ENCODE assay signal across 14 cellular contexts in genomic region chr11:75851203-75851602, GRCh38. TPM values are rescaled to one million over a fixed set of nuclear protein-coding genes. Genes with fewer than 3 reads are reported as not detected.
DNase-seq lines count a peak whose midpoint lies in the region; ATAC-seq and TF ChIP-seq lines count a peak whose summit lies in the region.
"Had no signal": no experiment of that assay in that cellular context is flagged by ENCODE, and none has a peak within 500 bp of the region (broad histone marks: within the 10 kb centered on the region; RNA-seq: fewer than 3 reads in every experiment).

No MANE protein-coding gene starts in this region.

- ATAC-seq in central memory CD8-positive, alpha-beta T cell (replicated peaks; ENCODE audit: extremely low read depth, poor library complexity, severe bottlenecking): no peak

- TF ChIP-seq EP300 in stomach (IDR thresholded peaks at IDR 0.05): no peak

- peak overlapping the region; percentile 3 for H3K27ac ChIP-seq in hepatocyte
- H3K27ac ChIP-seq in stomach: peak overlapping the region in 3 of 5 donors; percentile 19 to 33 (median 30)
- H3K27ac ChIP-seq: SJCRH30 had no signal

- H3K36me3 ChIP-seq in hepatocyte (replicated peaks; ENCODE audit: insufficient read depth, low read depth): no peaks in the 10 kb centered on the region
- H3K36me3 ChIP-seq in stomach: peaks cover 0 to 21% (median 10%) of the 10 kb centered on the region in 4 donors
- H3K36me3 ChIP-seq: SJCRH30 had no signal

- DNase-seq in HCEC 1CT (peak; percentile 34), hepatocyte (ENCODE audit: low spot score) (no peak), stomach (no peak), NCI-H1694 (lab: John Stamatoyannopoulos, UW) (no peak), GM13977 (ENCODE audit: low spot score) (no peak)
- no peak for DNase-seq in central memory CD8-positive, alpha-beta T cell (ENCODE audit: low spot score in 2 of 2)
- no peak for DNase-seq in NK-92 treated with Interleukin-12 subunit alpha and Interleukin-12 subunit beta, amount 100 ng/mL, for 24 hours (lab: John Stamatoyannopoulos, UW)
- DNase-seq: activated CD4-positive, CD25-positive, alpha-beta regulatory T cell treated with anti-CD3 and anti-CD28 coated beads, Interleukin-2, amount 50 U/mL, for 72 hours; cortex of kidney; DMS 273 treated with DMSO at 0.1 percent for 48 hours; hippocampal formation; NCI-H526; SJCRH30 had no signal

- no peaks in the 10 kb centered on the region for H3K9me3 Mint-ChIP-seq in central memory CD8-positive, alpha-beta T cell
- H3K9me3 Mint-ChIP-seq: activated T-helper 2 cell treated with anti-CD3 and anti-CD28 coated beads, Interferon-gamma antibody, Interleukin-2, Interleukin-4, amounts not matched to agents 10 μg/mL and 5 μg/mL and 100 μg/mL, durations not matched to agents 14 hours and 24 hours and 36 hours had no signal

- no peak overlapping the region for H2AFZ ChIP-seq in hepatocyte

- no peaks in the 10 kb centered on the region for H3K27me3 Mint-ChIP-seq in central memory CD8-positive, alpha-beta T cell

- in situ Hi-C loops in GM13977 (cut with MboI; ENCODE audit: low pct_unique_long_range_greater_than_20kb, low sequenced_read_pairs, unreplicated experiment): no loop called here

- H3K9me2 ChIP-seq in hepatocyte (replicated peaks; ENCODE audit: insufficient read depth): no peaks in the 10 kb centered on the region

- no peak overlapping the region for H3K4me2 ChIP-seq in hepatocyte

- H3K27ac Mint-ChIP-seq in central memory CD8-positive, alpha-beta T cell (ENCODE audit: low read depth): peak overlapping the region; percentile 7
- H3K27ac Mint-ChIP-seq: activated T-helper 2 cell treated with anti-CD3 and anti-CD28 coated beads, Interferon-gamma antibody, Interleukin-2, Interleukin-4, amounts not matched to agents 10 μg/mL and 5 μg/mL and 100 μg/mL, durations not matched to agents 14 hours and 24 hours and 36 hours had no signal

- H3K4me1 ChIP-seq in hepatocyte (ENCODE audit: insufficient read depth) (peaks cover 4% of the 10 kb centered on the region), stomach (peaks cover 0 to 21% (median 12%) of the 10 kb centered on the region in 4 donors)

- WGBS in hepatocyte (ENCODE audit: low lambda C conversion rate, missing lambda C conversion rate): 81% methylated on average over 1 of the region's 1 CpG
- 53 to 83% (median 70%) methylated on average over 1 of the region's 1 CpG for WGBS in stomach, 5 donors

- H3K79me2 ChIP-seq in hepatocyte: peaks cover 49% of the 10 kb centered on the region

- peaks cover 14% of the 10 kb centered on the region for H3K36me3 Mint-ChIP-seq in central memory CD8-positive, alpha-beta T cell (ENCODE audit: insufficient read depth)

- H3K4me1 Mint-ChIP-seq in central memory CD8-positive, alpha-beta T cell: peaks cover 19% of the 10 kb centered on the region

- no peak overlapping the region for H3K4me3 Mint-ChIP-seq in central memory CD8-positive, alpha-beta T cell

- H3K4me3 ChIP-seq in hepatocyte (no peak overlapping the region), stomach (no peak overlapping the region)
- H3K4me3 ChIP-seq: SJCRH30 had no signal

- H3K9me3 ChIP-seq in hepatocyte (ENCODE audit: low read depth) (no peaks in the 10 kb centered on the region), stomach (no peaks in the 10 kb centered on the region)
- H3K9me3 ChIP-seq: SJCRH30 had no signal

- no peaks in the 10 kb centered on the region for H3K27me3 ChIP-seq in hepatocyte
- no peaks in the 10 kb centered on the region for H3K27me3 ChIP-seq in stomach
- H3K27me3 ChIP-seq: SJCRH30 had no signal

- TF ChIP-seq CTCF in hepatocyte (IDR thresholded peaks at IDR 0.05; ENCODE audit: poor library complexity): no peak
- TF ChIP-seq CTCF in stomach (IDR thresholded peaks at IDR 0.05): no peak
- TF ChIP-seq CTCF in GM13977 (IDR thresholded peaks at IDR 0.05; ENCODE audit: extremely low read depth, insufficient read depth, missing control alignments): no peak

- TF ChIP-seq POLR2A in stomach (IDR thresholded peaks at IDR 0.05): no peak

- intact Hi-C loops in stomach (cut with DNase I; ENCODE audit: low total_unique reads): no loop called here

- no peaks in the 10 kb centered on the region for H4K20me1 ChIP-seq in hepatocyte (ENCODE audit: insufficient read depth, poor library complexity, severe bottlenecking)

RNA-seq across cellular contexts. Expression of gene UVRAG, which starts 36.2 kb away (rescaled TPM):
- total RNA-seq in hepatocyte: 25.2 and 36.5 TPM in 2 replicates
- polyA plus RNA-seq in hepatocyte: 15.3 and 21.1 TPM in 2 replicates
- 10 to 100 TPM; 18.8 to 55.5 (median 33.0) TPM for total RNA-seq in stomach
- polyA plus RNA-seq in stomach: 1 to 10 TPM; 4.7 to 8.9 (median 6.5) TPM
